Comparison of ENCODE assay signal across 9 cellular contexts in genomic region chrX:132615396-132616131, GRCh38.
DNase-seq lines count a peak whose midpoint lies in the region; ATAC-seq and TF ChIP-seq lines count a peak whose summit lies in the region.
"Had no signal": no experiment of that assay in that cellular context is flagged by ENCODE, and none has a peak within 500 bp of the region (broad histone marks: within the 10 kb centered on the region; RNA-seq: fewer than 3 reads in every experiment).

No MANE protein-coding gene starts in this region.

- DNase-seq in CD14-positive monocyte (ENCODE audit: low spot score), result no peak
- DNase-seq in NCI-H2107 (lab: John Stamatoyannopoulos, UW), result peak; percentile 38
- peak; percentile 7 for DNase-seq in activated CD8-positive, alpha-beta memory T cell treated with anti-CD3 and anti-CD28 coated beads, Interleukin-2, amount 50 U/mL, for 1 hour (ENCODE audit: extremely low read depth)
- DNase-seq in fibroblast of mammary gland (ENCODE audit: low read depth), result peak; percentile 41
- DNase-seq in retina, result peak; percentile 14

- peaks cover 0 to 11% (median 3%) of the 10 kb centered on the region in 3 donors for H3K27me3 Mint-ChIP-seq in CD14-positive monocyte (ENCODE audit: low read depth in 3 of 3)

- H3K4me1 Mint-ChIP-seq in CD14-positive monocyte, result no peaks in the 10 kb centered on the region

- no peak overlapping the region for H3K27ac Mint-ChIP-seq in CD14-positive monocyte
- H3K27ac Mint-ChIP-seq: natural killer cell treated with Interleukin-12 subunit alpha and Interleukin-12 subunit beta and Interleukin-15 and Interleukin-18, amount 100 ng/mL, for 72 hours had no signal

- intact Hi-C loops in CD14-positive monocyte (cut with micrococcal nuclease), result loop anchor here in 1 of 2 donors (10.0 kb wide), 1 partner anchor 321 kb away; no protein-coding TSS in a partner anchor

- no peaks in the 10 kb centered on the region for H3K36me3 Mint-ChIP-seq in CD14-positive monocyte
- H3K36me3 Mint-ChIP-seq: natural killer cell treated with Interleukin-12 subunit alpha and Interleukin-12 subunit beta and Interleukin-15 and Interleukin-18, amount 100 ng/mL, for 72 hours had no signal

- peaks cover 0 to 1% (median 0%) of the 10 kb centered on the region in 7 donors for H3K9me3 Mint-ChIP-seq in CD14-positive monocyte
- H3K9me3 Mint-ChIP-seq: natural killer cell treated with Interleukin-12 subunit alpha and Interleukin-12 subunit beta and Interleukin-15 and Interleukin-18, amount 100 ng/mL, for 72 hours had no signal

- H3K4me3 Mint-ChIP-seq in CD14-positive monocyte, result no peak overlapping the region
- H3K4me3 Mint-ChIP-seq: natural killer cell treated with Interleukin-12 subunit alpha and Interleukin-12 subunit beta and Interleukin-15 and Interleukin-18, amount 100 ng/mL, for 72 hours had no signal

- peak; percentile 69 for ATAC-seq in GM18867 (IDR thresholded peaks at IDR 0.05; ENCODE audit: unreplicated experiment)
- ATAC-seq in HG02678 (IDR thresholded peaks at IDR 0.05; ENCODE audit: unreplicated experiment), result no peak
- no peak for ATAC-seq in HG03439 (IDR thresholded peaks at IDR 0.05; ENCODE audit: unreplicated experiment)

- no peak overlapping the region for H3K4me3 ChIP-seq in fibroblast of mammary gland (ENCODE audit: control insufficient read depth, low read depth, low read length)

- TF ChIP-seq CTCF in CD14-positive monocyte (IDR thresholded peaks at IDR 0.05) (peak; percentile 49), fibroblast of mammary gland (conservative IDR thresholded peaks at IDR 0.05; ENCODE audit: control insufficient read depth, insufficient read depth, low read depth, low read length) (peak; percentile 39)
